ENCODE assay signal across 17 cellular contexts in the genomic region with DNA sequence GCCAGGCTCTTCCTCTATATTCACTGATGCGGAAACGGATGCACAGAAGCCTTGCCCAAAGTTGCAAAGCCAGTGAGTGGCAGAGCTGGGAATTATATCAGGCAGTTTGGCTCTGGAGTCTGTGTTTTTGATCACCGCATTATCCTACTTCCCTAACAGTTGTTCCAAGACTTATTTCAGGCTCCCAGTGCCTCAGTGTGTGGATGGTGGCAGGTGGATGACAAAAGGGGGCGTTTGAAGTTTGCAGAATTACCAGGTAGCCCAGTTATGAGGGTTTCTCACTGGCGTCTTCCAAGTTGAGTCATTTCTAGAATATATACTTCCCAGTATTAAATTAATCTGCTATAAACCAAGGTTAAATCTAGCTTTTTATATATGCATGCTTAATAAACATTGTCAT.
"Had no signal": no experiment of that assay in that cellular context is flagged by ENCODE, and none has a peak within 500 bp of the region (broad histone marks: within the 10 kb centered on the region; RNA-seq: fewer than 3 reads in every experiment).

No MANE protein-coding gene starts in this region.

- H3K4me1 Mint-ChIP-seq: activated naive CD8-positive, alpha-beta T cell treated with anti-CD3 and anti-CD28 coated beads, Interleukin-2, amount 10 ng/mL, durations not matched to agents 7 days and 5 days; nephron had no signal

- H3K9me3 ChIP-seq: ascending aorta, neutrophil had no signal

- H3K4me3 Mint-ChIP-seq: activated naive CD4-positive, alpha-beta T cell treated with anti-CD3 and anti-CD28 coated beads for 36 hours; activated naive CD8-positive, alpha-beta T cell treated with anti-CD3 and anti-CD28 coated beads, Interleukin-2, amount 10 ng/mL, durations not matched to agents 7 days and 5 days; nephron; stimulated activated effector memory CD8-positive, alpha-beta T cell treated with anti-CD3 and anti-CD28 coated beads, Interleukin-12 subunit alpha, Interleukin-12 subunit beta, amount 100 ng/mL, for 72 hours; stimulated activated naive CD8-positive, alpha-beta T cell treated with anti-CD3 and anti-CD28 coated beads, Interleukin-15, Interleukin-2, amounts not matched to agents 100 ng/mL and 50 ng/mL, for 24 hours had no signal

- H3K36me3 ChIP-seq: neutrophil had no signal

- H3K27me3 Mint-ChIP-seq: activated naive CD8-positive, alpha-beta T cell treated with anti-CD3 and anti-CD28 coated beads, Interleukin-2, amount 10 ng/mL, durations not matched to agents 7 days and 5 days; stimulated activated naive CD8-positive, alpha-beta T cell treated with anti-CD3 and anti-CD28 coated beads, Interleukin-15, Interleukin-2, amounts not matched to agents 100 ng/mL and 50 ng/mL, for 24 hours had no signal

- H3K4me3 ChIP-seq: ascending aorta, skin epidermis had no signal

- ATAC-seq: stimulated activated effector memory CD8-positive, alpha-beta T cell treated with anti-CD3 and anti-CD28 coated beads, Interleukin-12 subunit alpha, Interleukin-12 subunit beta, amount 100 ng/mL, for 72 hours had no signal

- H3K4me1 ChIP-seq: ascending aorta had no signal

- H3K27ac ChIP-seq: ascending aorta, brain microvascular endothelial cell, neutrophil, skin epidermis had no signal

- H3K27me3 ChIP-seq: ascending aorta, brain microvascular endothelial cell, neutrophil had no signal

- DNase-seq: activated CD4-positive, alpha-beta T cell treated with anti-CD3 and anti-CD28 coated beads, Interleukin-2, amount 50 U/mL, for 1 hour; activated CD8-positive, alpha-beta memory T cell treated with anti-CD3 and anti-CD28 coated beads for 24 hours; activated effector memory CD4-positive, alpha-beta T cell treated with anti-CD3 and anti-CD28 coated beads, Interleukin-2, amount 50 U/mL, for 16 hours; activated naive CD4-positive, alpha-beta T cell treated with anti-CD3 and anti-CD28 coated beads for 36 hours; activated naive CD8-positive, alpha-beta T cell treated with anti-CD3 and anti-CD28 coated beads, Interleukin-2, amount 10 ng/mL, durations not matched to agents 7 days and 5 days; brain microvascular endothelial cell; foreskin fibroblast; mammary epithelial cell; stimulated activated CD4-positive, alpha-beta T cell treated with anti-CD3 and anti-CD28 coated beads, Interleukin-12 subunit alpha, Interleukin-12 subunit beta, amount 100 ng/mL, for 4 hours; stimulated activated CD4-positive, alpha-beta T cell treated with anti-CD3 and anti-CD28 coated beads, Interleukin-4, amount 100 ng/mL, for 24 hours; T-helper 2 cell had no signal

- H3K9me3 Mint-ChIP-seq: activated naive CD4-positive, alpha-beta T cell treated with anti-CD3 and anti-CD28 coated beads for 36 hours; activated naive CD8-positive, alpha-beta T cell treated with anti-CD3 and anti-CD28 coated beads, Interleukin-2, amount 10 ng/mL, durations not matched to agents 7 days and 5 days; nephron; stimulated activated effector memory CD8-positive, alpha-beta T cell treated with anti-CD3 and anti-CD28 coated beads, Interleukin-12 subunit alpha, Interleukin-12 subunit beta, amount 100 ng/mL, for 72 hours; stimulated activated naive CD8-positive, alpha-beta T cell treated with anti-CD3 and anti-CD28 coated beads, Interleukin-15, Interleukin-2, amounts not matched to agents 100 ng/mL and 50 ng/mL, for 24 hours had no signal

- H3K27ac Mint-ChIP-seq: activated naive CD4-positive, alpha-beta T cell treated with anti-CD3 and anti-CD28 coated beads for 36 hours; activated naive CD8-positive, alpha-beta T cell treated with anti-CD3 and anti-CD28 coated beads, Interleukin-2, amount 10 ng/mL, durations not matched to agents 7 days and 5 days; nephron; stimulated activated effector memory CD8-positive, alpha-beta T cell treated with anti-CD3 and anti-CD28 coated beads, Interleukin-12 subunit alpha, Interleukin-12 subunit beta, amount 100 ng/mL, for 72 hours; stimulated activated naive CD8-positive, alpha-beta T cell treated with anti-CD3 and anti-CD28 coated beads, Interleukin-15, Interleukin-2, amounts not matched to agents 100 ng/mL and 50 ng/mL, for 24 hours had no signal
